23 cellular contexts compared by ENCODE assay signal in genomic region chr5:98397081-98397480, GRCh38.
DNase-seq lines count a peak whose midpoint lies in the region; ATAC-seq, FAIRE-seq and TF ChIP-seq lines count a peak whose summit lies in the region.
"Had no signal": no experiment of that assay in that cellular context is flagged by ENCODE, and none has a peak within 500 bp of the region (broad histone marks: within the 10 kb centered on the region; RNA-seq: fewer than 3 reads in every experiment).

No MANE protein-coding gene starts in this region.

- CTCF ChIA-PET in T-cell (lab: Charles Lee): no interaction called here

- H3K9me3 Mint-ChIP-seq in T-cell: no peaks in the 10 kb centered on the region

- POLR2A ChIA-PET in T-cell (lab: Charles Lee): no interaction called here

- no peaks in the 10 kb centered on the region for H3K36me3 Mint-ChIP-seq in T-cell
- H3K36me3 Mint-ChIP-seq: naive B cell had no signal

- H3K4me1 Mint-ChIP-seq in T-cell: no peaks in the 10 kb centered on the region
- H3K4me1 Mint-ChIP-seq: naive B cell had no signal

- in situ Hi-C loops in SK-MEL-5 (cut with HindIII; ENCODE audit: low pct_unique_long_range_greater_than_20kb, low sequenced_read_pairs): no loop called here

- no peak overlapping the region for H3K27ac Mint-ChIP-seq in T-cell
- H3K27ac Mint-ChIP-seq: effector memory CD8-positive, alpha-beta T cell; naive B cell; T-helper 2 cell treated with Interferon-gamma antibody and Interleukin-4, amounts not matched to agents 5 μg/mL and 100 μg/mL, for 36 hours had no signal

- FAIRE-seq in H54 (lab: Jason Lieb, UNC): no peak
- FAIRE-seq: GM18507 had no signal

- ATAC-seq in HG03097 (IDR thresholded peaks at IDR 0.05; ENCODE audit: low FRiP score, unreplicated experiment): no peak
- ATAC-seq in T-cell (replicated peaks in 1 of 4): no peak
- ATAC-seq: effector memory CD8-positive, alpha-beta T cell; right lobe of liver had no signal

- DNase-seq in AG20443 (ENCODE audit: low spot score) (peak; percentile 73), SK-MEL-5 (ENCODE audit: low read depth, low spot score) (peak; percentile 95), fibroblast of gingiva (ENCODE audit: low read depth) (peak; percentile 94), non-pigmented ciliary epithelial cell (ENCODE audit: low read depth) (peak; percentile 58), NCI-H1105 (lab: John Stamatoyannopoulos, UW) (no peak), T-cell (no peak), H54 (ENCODE audit: insufficient read length, low spot score) (no peak)
- DNase-seq: activated CD4-positive, alpha-beta T cell treated with anti-CD3 and anti-CD28 coated beads, Interleukin-2, amount 50 U/mL, for 4 hours; activated effector memory CD4-positive, alpha-beta T cell treated with anti-CD3 and anti-CD28 coated beads, Interleukin-2, amount 50 U/mL, for 16 hours; DND-41; effector memory CD8-positive, alpha-beta T cell; mesendoderm; MM.1S; naive B cell; NCI-H2171; NCI-H524 treated with DMSO at 0.1 percent for 48 hours; ovary; right lobe of liver; RPMI8226; SK-N-SH had no signal

- peaks cover 2 to 4% of the 10 kb centered on the region in 2 donors for H3K27me3 Mint-ChIP-seq in T-cell
- H3K27me3 Mint-ChIP-seq: effector memory CD8-positive, alpha-beta T cell had no signal

- TF ChIP-seq POLR2A in H54 (IDR thresholded peaks at IDR 0.05; ENCODE audit: low read depth, low read length): no peak

- no peak overlapping the region for H3K4me3 Mint-ChIP-seq in T-cell
- H3K4me3 Mint-ChIP-seq: effector memory CD8-positive, alpha-beta T cell; naive B cell; T-helper 2 cell treated with Interferon-gamma antibody and Interleukin-4, amounts not matched to agents 5 μg/mL and 100 μg/mL, for 36 hours had no signal

Comparison
In these comparisons a context has a peak if more than half of its experiments do, and no peak if none do; other contexts are left out.
1. DNase-seq: peak in AG20443 (single experiment), SK-MEL-5 (single experiment), fibroblast of gingiva (single experiment) and non-pigmented ciliary epithelial cell (single experiment); none in NCI-H1105 (single experiment), T-cell (0 of 34) and H54 (single experiment).